Comparison of ENCODE assay signal across 9 cellular contexts in genomic region chr5:101404531-101404930, GRCh38.
"Had no signal": no experiment of that assay in that cellular context is flagged by ENCODE, and none has a peak within 500 bp of the region (broad histone marks: within the 10 kb centered on the region; RNA-seq: fewer than 3 reads in every experiment).

No MANE protein-coding gene starts in this region.

- H3K4me3 ChIP-seq: GM23338 had no signal

- H3K9ac ChIP-seq: KMS-11 had no signal

- ATAC-seq: GM23338 had no signal

- FAIRE-seq: H1, H54, HTR-8/SVneo had no signal

- H3K27ac ChIP-seq: KMS-11 had no signal

- H3K4me2 ChIP-seq: GM23338, KMS-11 had no signal

- DNase-seq: H9, HCEC 1CT, HFFc6, KBM-7 had no signal

- H2AFZ ChIP-seq: GM23338 had no signal
